ENCODE assay signal across 1 cellular context in the genomic region with DNA sequence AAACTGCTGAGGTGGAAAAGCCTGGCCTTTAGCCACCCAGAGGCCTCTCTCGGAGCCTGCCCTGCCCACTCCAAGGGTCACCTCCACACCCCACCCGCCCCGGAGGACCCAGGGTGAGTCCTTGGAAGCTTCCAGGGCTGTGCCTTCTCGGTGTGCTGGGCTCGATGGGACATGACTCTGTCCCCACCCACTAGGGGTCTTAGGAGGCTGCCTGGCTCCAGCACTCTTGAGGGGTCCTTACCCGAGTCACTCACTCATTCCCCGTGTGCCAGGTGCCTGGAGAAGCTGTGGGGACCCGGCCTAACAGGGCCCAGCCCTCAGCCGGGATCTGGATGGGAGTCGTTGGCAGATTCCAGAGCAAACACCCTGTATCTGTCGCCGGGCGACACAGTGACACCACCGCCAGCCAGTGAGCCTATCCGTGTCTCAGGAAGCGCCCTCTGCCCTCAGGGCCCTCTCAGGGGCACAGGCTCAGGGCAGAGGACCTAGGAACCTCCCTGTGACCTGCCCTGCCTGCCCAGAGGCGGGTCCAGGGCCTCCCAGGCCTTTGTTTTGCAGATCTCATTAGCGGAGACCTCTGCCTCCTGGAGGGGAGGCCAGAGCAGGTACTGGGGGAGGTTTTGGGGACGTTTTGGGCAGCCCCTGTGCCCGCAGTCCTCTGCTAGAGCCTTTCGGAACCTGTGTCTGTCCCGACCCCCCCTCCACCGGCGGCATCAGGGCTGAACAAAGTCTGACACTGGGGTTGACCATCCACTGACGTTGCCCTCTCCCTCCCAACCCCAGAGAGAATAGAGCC.
TF ChIP-seq lines count a peak whose summit lies in the region.

No MANE protein-coding gene starts in this region.

TF ChIP-seq in HepG2, 621 proteins besides CTCF, POLR2A, EP300 and RAD21 (continues in another document):
- no peak; the same call in 1 of the 2 replicates for TF ChIP-seq ZNF350 (CRISPR knock-in tag; IDR thresholded peaks at IDR 0.05; ENCODE audit: borderline replicate concordance, low read depth)
- TF ChIP-seq CENPX (CRISPR knock-in tag; IDR thresholded peaks at IDR 0.05): no peak
- peak; percentile 71 for TF ChIP-seq HDAC2 (CRISPR knock-in tag; IDR thresholded peaks at IDR 0.05)
- TF ChIP-seq ZNF879 (CRISPR knock-in tag; IDR thresholded peaks at IDR 0.05): no peak
- 0 out of 2 replicates have a peak, but pooled peaks have one; percentile 45 for TF ChIP-seq SP2 (CRISPR knock-in tag; IDR thresholded peaks at IDR 0.05)
- no peak for TF ChIP-seq ZNF615 (CRISPR knock-in tag; IDR thresholded peaks at IDR 0.05; ENCODE audit: borderline replicate concordance)
- peak; percentile 23 for TF ChIP-seq AGO1 (IDR thresholded peaks at IDR 0.05; ENCODE audit: low read depth, low read length, poor library complexity, severe bottlenecking)
- no peak for TF ChIP-seq ETV6 (CRISPR knock-in tag; conservative IDR thresholded peaks at IDR 0.05)
- TF ChIP-seq, protein P1, sequence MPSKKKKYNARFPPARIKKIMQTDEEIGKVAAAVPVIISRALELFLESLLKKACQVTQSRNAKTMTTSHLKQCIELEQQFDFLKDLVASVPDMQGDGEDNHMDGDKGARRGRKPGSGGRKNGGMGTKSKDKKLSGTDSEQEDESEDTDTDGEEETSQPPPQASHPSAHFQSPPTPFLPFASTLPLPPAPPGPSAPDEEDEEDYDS (CRISPR knock-in tag; IDR thresholded peaks at IDR 0.05): 0 out of 2 replicates have a peak, but pooled peaks have one; percentile 43
- TF ChIP-seq HOXA7 (CRISPR knock-in tag; IDR thresholded peaks at IDR 0.05): no peak
- no peak for TF ChIP-seq SNAPC2 (CRISPR knock-in tag; IDR thresholded peaks at IDR 0.05)
- TF ChIP-seq CENPT (CRISPR knock-in tag; IDR thresholded peaks at IDR 0.05; ENCODE audit: low read depth): no peak
- TF ChIP-seq TFDP1 (CRISPR knock-in tag; IDR thresholded peaks at IDR 0.05; ENCODE audit: borderline replicate concordance): peak; percentile 47; the same call in 1 of the 2 replicates
- no peak; the same call in 1 of the 2 replicates for TF ChIP-seq MIER3 (CRISPR knock-in tag; IDR thresholded peaks at IDR 0.05; ENCODE audit: borderline replicate concordance)
- TF ChIP-seq GABPA (IDR thresholded peaks at IDR 0.05; ENCODE audit: low read depth, low read length): no peak
- TF ChIP-seq GABPA (CRISPR knock-in tag; IDR thresholded peaks at IDR 0.05; ENCODE audit: low read depth): no peak
- no peak for TF ChIP-seq STAT6 (CRISPR knock-in tag; IDR thresholded peaks at IDR 0.05; ENCODE audit: borderline replicate concordance)
- TF ChIP-seq ZNF503 (CRISPR knock-in tag; IDR thresholded peaks at IDR 0.05): 0 out of 2 replicates have a peak, but pooled peaks have one; percentile 45
- no peak for TF ChIP-seq CREB3 (CRISPR knock-in tag; IDR thresholded peaks at IDR 0.05)
- TF ChIP-seq KLF15 (CRISPR knock-in tag; IDR thresholded peaks at IDR 0.05; ENCODE audit: borderline replicate concordance): no peak
- TF ChIP-seq ASH2L (IDR thresholded peaks at IDR 0.05; ENCODE audit: insufficient read length, low read depth, low read length): peak; percentile 51
- no peak for TF ChIP-seq TAF15 (IDR thresholded peaks at IDR 0.05; ENCODE audit: low read depth, low read length, poor library complexity, severe bottlenecking)
- TF ChIP-seq NFYC (CRISPR knock-in tag; IDR thresholded peaks at IDR 0.05): peak; percentile 28; the same call in 1 of the 2 replicates
- TF ChIP-seq, protein P2, sequence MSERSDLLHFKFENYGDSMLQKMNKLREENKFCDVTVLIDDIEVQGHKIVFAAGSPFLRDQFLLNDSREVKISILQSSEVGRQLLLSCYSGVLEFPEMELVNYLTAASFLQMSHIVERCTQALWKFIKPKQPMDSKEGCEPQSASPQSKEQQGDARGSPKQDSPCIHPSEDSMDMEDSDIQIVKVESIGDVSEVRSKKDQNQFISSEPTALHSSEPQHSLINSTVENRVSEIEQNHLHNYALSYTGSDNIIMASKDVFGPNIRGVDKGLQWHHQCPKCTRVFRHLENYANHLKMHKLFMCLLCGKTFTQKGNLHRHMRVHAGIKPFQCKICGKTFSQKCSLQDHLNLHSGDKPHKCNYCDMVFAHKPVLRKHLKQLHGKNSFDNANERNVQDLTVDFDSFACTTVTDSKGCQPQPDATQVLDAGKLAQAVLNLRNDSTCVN (CRISPR knock-in tag; IDR thresholded peaks at IDR 0.05; ENCODE audit: borderline replicate concordance): 0 out of 2 replicates have a peak, but pooled peaks have one; percentile 45
- TF ChIP-seq, protein P3, sequence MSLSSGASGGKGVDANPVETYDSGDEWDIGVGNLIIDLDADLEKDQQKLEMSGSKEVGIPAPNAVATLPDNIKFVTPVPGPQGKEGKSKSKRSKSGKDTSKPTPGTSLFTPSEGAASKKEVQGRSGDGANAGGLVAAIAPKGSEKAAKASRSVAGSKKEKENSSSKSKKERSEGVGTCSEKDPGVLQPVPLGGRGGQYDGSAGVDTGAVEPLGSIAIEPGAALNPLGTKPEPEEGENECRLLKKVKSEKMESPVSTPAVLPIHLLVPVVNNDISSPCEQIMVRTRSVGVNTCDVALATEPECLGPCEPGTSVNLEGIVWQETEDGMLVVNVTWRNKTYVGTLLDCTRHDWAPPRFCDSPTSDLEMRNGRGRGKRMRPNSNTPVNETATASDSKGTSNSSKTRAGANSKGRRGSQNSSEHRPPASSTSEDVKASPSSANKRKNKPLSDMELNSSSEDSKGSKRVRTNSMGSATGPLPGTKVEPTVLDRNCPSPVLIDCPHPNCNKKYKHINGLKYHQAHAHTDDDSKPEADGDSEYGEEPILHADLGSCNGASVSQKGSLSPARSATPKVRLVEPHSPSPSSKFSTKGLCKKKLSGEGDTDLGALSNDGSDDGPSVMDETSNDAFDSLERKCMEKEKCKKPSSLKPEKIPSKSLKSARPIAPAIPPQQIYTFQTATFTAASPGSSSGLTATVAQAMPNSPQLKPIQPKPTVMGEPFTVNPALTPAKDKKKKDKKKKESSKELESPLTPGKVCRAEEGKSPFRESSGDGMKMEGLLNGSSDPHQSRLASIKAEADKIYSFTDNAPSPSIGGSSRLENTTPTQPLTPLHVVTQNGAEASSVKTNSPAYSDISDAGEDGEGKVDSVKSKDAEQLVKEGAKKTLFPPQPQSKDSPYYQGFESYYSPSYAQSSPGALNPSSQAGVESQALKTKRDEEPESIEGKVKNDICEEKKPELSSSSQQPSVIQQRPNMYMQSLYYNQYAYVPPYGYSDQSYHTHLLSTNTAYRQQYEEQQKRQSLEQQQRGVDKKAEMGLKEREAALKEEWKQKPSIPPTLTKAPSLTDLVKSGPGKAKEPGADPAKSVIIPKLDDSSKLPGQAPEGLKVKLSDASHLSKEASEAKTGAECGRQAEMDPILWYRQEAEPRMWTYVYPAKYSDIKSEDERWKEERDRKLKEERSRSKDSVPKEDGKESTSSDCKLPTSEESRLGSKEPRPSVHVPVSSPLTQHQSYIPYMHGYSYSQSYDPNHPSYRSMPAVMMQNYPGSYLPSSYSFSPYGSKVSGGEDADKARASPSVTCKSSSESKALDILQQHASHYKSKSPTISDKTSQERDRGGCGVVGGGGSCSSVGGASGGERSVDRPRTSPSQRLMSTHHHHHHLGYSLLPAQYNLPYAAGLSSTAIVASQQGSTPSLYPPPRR (CRISPR knock-in tag; IDR thresholded peaks at IDR 0.05; ENCODE audit: borderline replicate concordance): 0 out of 2 replicates have a peak, but pooled peaks have one; percentile 38
- peak; percentile 55; the same call in 1 of the 2 replicates for TF ChIP-seq GABPB1 (CRISPR knock-in tag; IDR thresholded peaks at IDR 0.05)
- TF ChIP-seq ZMAT3 (CRISPR knock-in tag; conservative IDR thresholded peaks at IDR 0.05): 0 out of 2 replicates have a peak, but pooled peaks have one; percentile 30
- TF ChIP-seq SMAD1 (CRISPR knock-in tag; IDR thresholded peaks at IDR 0.05; ENCODE audit: borderline replicate concordance, low read depth): no peak
- TF ChIP-seq, protein P4, sequence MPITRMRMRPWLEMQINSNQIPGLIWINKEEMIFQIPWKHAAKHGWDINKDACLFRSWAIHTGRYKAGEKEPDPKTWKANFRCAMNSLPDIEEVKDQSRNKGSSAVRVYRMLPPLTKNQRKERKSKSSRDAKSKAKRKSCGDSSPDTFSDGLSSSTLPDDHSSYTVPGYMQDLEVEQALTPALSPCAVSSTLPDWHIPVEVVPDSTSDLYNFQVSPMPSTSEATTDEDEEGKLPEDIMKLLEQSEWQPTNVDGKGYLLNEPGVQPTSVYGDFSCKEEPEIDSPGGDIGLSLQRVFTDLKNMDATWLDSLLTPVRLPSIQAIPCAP (CRISPR knock-in tag; IDR thresholded peaks at IDR 0.05; ENCODE audit: low read depth): no peak
- no peak for TF ChIP-seq CEBPB (IDR thresholded peaks at IDR 0.05; ENCODE audit: borderline replicate concordance, low read depth, low read length)
- no peak for TF ChIP-seq ZBTB7B (CRISPR knock-in tag; IDR thresholded peaks at IDR 0.05)
- TF ChIP-seq ATF7 (IDR thresholded peaks at IDR 0.05): no peak
- TF ChIP-seq ATF7 (CRISPR knock-in tag; IDR thresholded peaks at IDR 0.05): no peak
